Comparison of ENCODE assay signal across 9 cellular contexts in the genomic region with DNA sequence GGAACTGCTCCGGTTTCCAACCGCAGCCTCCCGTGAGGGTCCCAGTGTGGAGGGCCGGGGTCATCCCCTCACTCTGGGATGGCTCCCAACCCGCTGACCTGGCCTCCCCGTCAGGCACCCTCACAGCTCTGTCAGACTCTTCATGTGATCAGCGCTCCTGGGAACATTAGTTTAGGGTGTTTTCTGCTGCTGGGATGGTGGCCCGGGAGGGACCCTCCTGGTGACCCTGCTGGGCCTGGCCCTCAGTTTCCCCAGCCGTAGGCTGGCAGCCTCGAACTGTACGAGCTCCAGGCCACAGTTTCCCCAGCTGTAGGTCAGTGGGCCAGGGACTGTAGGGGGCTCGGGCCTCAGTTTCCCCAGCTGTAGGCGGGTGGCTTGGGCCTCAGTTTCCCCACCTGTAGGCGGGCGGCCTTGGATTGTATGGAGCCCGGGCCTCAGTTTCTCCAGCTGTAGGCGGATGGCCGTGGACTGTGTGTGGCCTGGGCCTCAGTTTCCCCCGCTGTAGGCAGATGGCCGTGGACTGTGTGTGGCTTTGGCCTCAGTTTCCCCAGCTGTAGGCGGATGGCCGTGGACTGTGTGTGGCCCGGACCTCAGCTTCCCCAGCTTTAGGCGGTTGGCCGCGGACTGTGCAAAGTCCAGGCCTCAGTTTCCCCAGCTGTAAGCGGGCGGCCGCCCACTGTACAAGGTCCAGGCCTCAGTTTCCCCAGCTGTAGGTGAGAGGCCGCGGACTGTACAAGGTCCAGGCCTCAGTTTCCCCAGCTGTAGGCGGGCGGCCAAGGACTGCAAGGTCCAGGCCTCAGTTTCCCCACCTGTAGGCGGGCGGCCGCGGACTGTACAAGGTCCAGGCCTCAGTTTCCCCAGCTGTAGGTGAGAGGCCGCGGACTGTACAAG. TPM values are rescaled to one million over a fixed set of nuclear protein-coding genes. Genes with fewer than 3 reads are reported as not detected.
A peak's percentile ranks its signal among the peaks of the same experiment; 100 is the strongest.
DNase-seq lines count a peak whose midpoint lies in the region; ATAC-seq and TF ChIP-seq lines count a peak whose summit lies in the region.
"Had no signal": no experiment of that assay in that cellular context is flagged by ENCODE, and none has a peak within 500 bp of the region (broad histone marks: within the 10 kb centered on the region; RNA-seq: fewer than 3 reads in every experiment).

No MANE protein-coding gene starts in this region.

- H3K4me1 ChIP-seq in SJCRH30: peaks cover 7% of the 10 kb centered on the region; the same call in 1 of the 2 replicates

- H3K27ac ChIP-seq in SJCRH30 (no peak overlapping the region), substantia nigra (ENCODE audit: low read depth, low read length, poor library complexity, severe bottlenecking) (no peak overlapping the region)

- no peaks in the 10 kb centered on the region for H3K27me3 ChIP-seq in SJCRH30

- no peak for ATAC-seq in GM18519 (IDR thresholded peaks at IDR 0.05; ENCODE audit: low FRiP score, unreplicated experiment)

- no peak for DNase-seq in SJCRH30
- DNase-seq in fibroblast of pulmonary artery (ENCODE audit: low read depth): no peak
- no peak for DNase-seq in retinal pigment epithelial cell (ENCODE audit: low read depth)
- no peak for DNase-seq in germinal center (ENCODE audit: low spot score)
- DNase-seq in substantia nigra (lab: John Stamatoyannopoulos, UW): no peak
- no peak for DNase-seq in retina

- H3K9me3 ChIP-seq in SJCRH30 (replicated peaks): no peaks in the 10 kb centered on the region

- H3K36me3 ChIP-seq in SJCRH30: peaks cover 27% of the 10 kb centered on the region

- TF ChIP-seq CTCF in fibroblast of pulmonary artery (IDR thresholded peaks at IDR 0.05; ENCODE audit: low read length, missing control alignments) (no peak), retinal pigment epithelial cell (conservative IDR thresholded peaks at IDR 0.05; ENCODE audit: low read depth, low read length) (no peak)

- H3K4me3 ChIP-seq in GM08714 (ENCODE audit: low read length) (peak overlapping the region; percentile 67; the same call in 1 of the 2 replicates), SJCRH30 (peak overlapping the region; percentile 61), fibroblast of pulmonary artery (replicated peaks; ENCODE audit: low read depth, low read length) (peak overlapping the region; percentile 60), retinal pigment epithelial cell (ENCODE audit: low read length) (peak overlapping the region; percentile 62)

RNA-seq across cellular contexts. Expression of gene PTBP1, which starts 1.3 kb away (rescaled TPM):
- total RNA-seq in SJCRH30 (2014; rRNA removed; shearing (Covaris generic)): 232 TPM in 2 replicates

RNA-seq across cellular contexts. Expression of gene PLPPR3, which starts 25.8 kb away (rescaled TPM):
- not detected in 2 replicates for total RNA-seq in SJCRH30 (2014; rRNA removed; shearing (Covaris generic))

RNA-seq across cellular contexts. Expression of gene AZU1, which starts 31.7 kb away (rescaled TPM):
- total RNA-seq in SJCRH30 (2014; rRNA removed; shearing (Covaris generic)): not detected in 2 replicates
- total RNA-seq: lung microvascular endothelial cell had no signal

RNA-seq across cellular contexts. Expression of gene PRTN3, which starts 44.9 kb away (rescaled TPM):
- not detected in 2 replicates for total RNA-seq in SJCRH30 (2014; rRNA removed; shearing (Covaris generic))
- total RNA-seq: lung microvascular endothelial cell had no signal

RNA-seq across cellular contexts. Expression of gene MISP, which starts 45.0 kb away (rescaled TPM):
- 0.18 and 0.41 TPM in 2 replicates for total RNA-seq in SJCRH30 (2014; rRNA removed; shearing (Covaris generic))
